ENCODE assay signal across 1 cellular context in the genomic region with DNA sequence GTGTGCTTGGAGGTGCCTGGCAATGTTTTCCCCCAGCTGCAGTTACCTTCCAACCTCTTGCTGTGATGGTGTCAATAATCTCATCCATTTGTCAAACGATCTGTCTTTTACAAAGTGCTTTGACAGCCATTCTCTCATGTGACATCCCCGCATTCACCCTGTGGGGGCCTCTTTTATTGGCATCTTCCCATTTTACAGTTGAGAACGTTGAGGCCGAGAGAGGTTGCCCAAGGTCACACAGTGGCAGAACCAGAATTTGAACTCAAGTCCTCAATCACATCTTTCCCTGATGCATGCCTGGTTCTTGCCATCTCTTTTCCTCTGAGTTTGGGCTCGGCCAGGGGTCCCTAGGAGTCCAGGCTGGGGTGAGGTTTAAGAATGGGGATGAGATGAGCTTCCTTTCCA.
TF ChIP-seq lines count a peak whose summit lies in the region.

No MANE protein-coding gene starts in this region.

TF ChIP-seq in endothelial cell of umbilical vein, 7 proteins besides CTCF, POLR2A, EP300 and RAD21:
- TF ChIP-seq MYC (IDR thresholded peaks at IDR 0.05; ENCODE audit: low read depth, low read length) (no peak), POLR2AphosphoS5 (IDR thresholded peaks at IDR 0.05; ENCODE audit: insufficient read depth, low read depth, low read length) (no peak), FOS (IDR thresholded peaks at IDR 0.05; ENCODE audit: borderline replicate concordance, insufficient read depth, low read length) (no peak), EZH2 (IDR thresholded peaks at IDR 0.05; ENCODE audit: borderline replicate concordance, low read depth, low read length, severe bottlenecking) (no peak), GATA2 (IDR thresholded peaks at IDR 0.05; ENCODE audit: insufficient read depth, insufficient read length, low read depth, low read length) (no peak)
- TF ChIP-seq, protein P1, sequence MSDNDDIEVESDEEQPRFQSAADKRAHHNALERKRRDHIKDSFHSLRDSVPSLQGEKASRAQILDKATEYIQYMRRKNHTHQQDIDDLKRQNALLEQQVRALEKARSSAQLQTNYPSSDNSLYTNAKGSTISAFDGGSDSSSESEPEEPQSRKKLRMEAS (IDR thresholded peaks at IDR 0.05; ENCODE audit: insufficient read depth, insufficient read length), result no peak
